ENCODE assay signal across 1 cellular context in the genomic region with DNA sequence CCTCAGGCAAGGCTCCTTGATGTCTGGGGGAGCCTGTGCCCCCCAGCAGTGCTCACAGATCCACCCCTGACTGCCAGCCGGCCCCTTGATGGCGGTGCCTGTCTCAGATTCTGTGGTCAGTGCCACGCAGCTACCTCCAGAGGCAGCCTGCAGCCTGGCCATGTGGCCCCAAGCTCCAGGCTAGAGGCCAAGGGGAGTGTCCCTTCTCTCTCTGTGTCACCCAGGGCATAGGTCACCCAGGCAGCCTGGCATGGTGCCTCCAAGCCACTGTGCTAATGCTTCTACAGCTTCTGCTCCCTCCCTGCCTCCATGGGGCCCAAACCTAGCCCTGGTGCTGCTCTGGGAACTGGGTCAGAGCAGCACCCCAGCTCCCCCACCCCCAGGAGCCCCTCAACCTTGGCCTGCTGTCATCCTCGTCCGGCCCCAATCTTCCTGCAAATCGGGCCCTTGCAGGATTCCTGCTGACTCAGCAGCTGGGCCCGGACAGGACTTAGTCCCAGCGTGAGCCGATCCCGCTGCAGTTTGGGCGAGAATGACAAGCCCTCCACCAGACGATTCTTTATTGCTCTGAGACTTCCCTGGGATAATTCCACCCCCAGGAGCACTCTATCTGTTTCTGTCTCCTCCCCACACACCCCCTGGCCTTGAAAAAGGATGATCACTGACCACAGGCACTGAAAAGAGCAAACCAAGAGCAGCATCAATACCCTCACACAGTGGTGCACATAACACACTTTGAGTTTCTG.
TF ChIP-seq lines count a peak whose summit lies in the region.

No MANE protein-coding gene starts in this region.

TF ChIP-seq in liver, 16 proteins besides CTCF, POLR2A, EP300 and RAD21 (continued from another document):
- peak; percentile 64 for TF ChIP-seq YY1 (IDR thresholded peaks at IDR 0.05)
- no peak for TF ChIP-seq ATF3 (IDR thresholded peaks at IDR 0.05)
